In genomic region chr4:40185830-40186664, GRCh38 we compare ENCODE assay signal across 10 cellular contexts. TPM values are rescaled to one million over a fixed set of nuclear protein-coding genes. Genes with fewer than 3 reads are reported as not detected.
DNase-seq lines count a peak whose midpoint lies in the region; ATAC-seq, FAIRE-seq and TF ChIP-seq lines count a peak whose summit lies in the region.
"Had no signal": no experiment of that assay in that cellular context is flagged by ENCODE, and none has a peak within 500 bp of the region (broad histone marks: within the 10 kb centered on the region; RNA-seq: fewer than 3 reads in every experiment).

No MANE protein-coding gene starts in this region.

- DNase-seq in CD4-positive, CD25-positive, alpha-beta regulatory T cell: no peak
- DNase-seq in GM19239 (ENCODE audit: insufficient read length, low spot score) (no peak), HuH-7 (ENCODE audit: low spot score) (no peak), Caco-2 (no peak), D341Med (ENCODE audit: low spot score) (no peak)
- DNase-seq in activated CD4-positive, alpha-beta T cell treated with anti-CD3 and anti-CD28 coated beads for 48 hours: no peak
- DNase-seq: activated T-cell treated with anti-CD3 and anti-CD28 coated beads, Interleukin-2, amount 50 U/mL, for 48 hours; NCI-H187 treated with DMSO at 0.1 percent for 48 hours had no signal

- H3K4me3 ChIP-seq in CD4-positive, CD25-positive, alpha-beta regulatory T cell (ENCODE audit: low read depth, low read length): peak overlapping the region; percentile 1
- no peak overlapping the region for H3K4me3 ChIP-seq in Caco-2 (ENCODE audit: low read depth, low read length)

- H3K9me3 Mint-ChIP-seq in CD4-positive, CD25-positive, alpha-beta regulatory T cell: no peaks in the 10 kb centered on the region
- no peaks in the 10 kb centered on the region for H3K9me3 Mint-ChIP-seq in Caco-2 (ENCODE audit: unreplicated experiment)

- no peaks in the 10 kb centered on the region for H3K9me3 ChIP-seq in CD4-positive, CD25-positive, alpha-beta regulatory T cell (ENCODE audit: control insufficient read depth in 2 of 2, low read length in 2 of 2)
- no peaks in the 10 kb centered on the region for H3K9me3 ChIP-seq in Caco-2

- H3K4me3 Mint-ChIP-seq in CD4-positive, CD25-positive, alpha-beta regulatory T cell: peak overlapping the region in 2 of 4 donors; percentile 5 to 26
- no peak overlapping the region for H3K4me3 Mint-ChIP-seq in Caco-2 (ENCODE audit: unreplicated experiment)

- peaks cover 18 to 60% (median 42%) of the 10 kb centered on the region in 4 donors for H3K4me1 Mint-ChIP-seq in CD4-positive, CD25-positive, alpha-beta regulatory T cell
- peaks cover 7% of the 10 kb centered on the region for H3K4me1 Mint-ChIP-seq in Caco-2 (ENCODE audit: low read depth, unreplicated experiment)

- no peak overlapping the region for H3K27ac ChIP-seq in CD4-positive, CD25-positive, alpha-beta regulatory T cell (ENCODE audit: insufficient read depth, low read length, poor library complexity, severe bottlenecking)

- BruUV-seq in Caco-2 (replicated peaks; lab: Mats Ljungman, UMichigan): no TSS peak

- peak overlapping the region in 1 of 3 donors; percentile 14 for H3K27ac Mint-ChIP-seq in CD4-positive, CD25-positive, alpha-beta regulatory T cell
- no peak overlapping the region for H3K27ac Mint-ChIP-seq in Caco-2 (ENCODE audit: unreplicated experiment)

- no peak for TF ChIP-seq CTCF in Caco-2 (IDR thresholded peaks at IDR 0.05; ENCODE audit: insufficient read depth in 1 of 2, low read depth in 1 of 2, low read length in 1 of 2, severe bottlenecking in 1 of 2, unreplicated experiment in 1 of 2)

- H3K36me3 ChIP-seq in CD4-positive, CD25-positive, alpha-beta regulatory T cell (ENCODE audit: control insufficient read depth, insufficient read depth, low read length): no peaks in the 10 kb centered on the region
- no peaks in the 10 kb centered on the region for H3K36me3 ChIP-seq in Caco-2 (ENCODE audit: control insufficient read depth, insufficient read depth, low read length)

- ATAC-seq in CD4-positive, CD25-positive, alpha-beta regulatory T cell (ENCODE audit: low read depth in 2 of 2): no peak
- peak; percentile 33 for ATAC-seq in HG03442 (IDR thresholded peaks at IDR 0.05; ENCODE audit: unreplicated experiment)
- peak; percentile 50 for ATAC-seq in esophagus mucosa

- POLR2A ChIA-PET in Caco-2 (lab: Charles Lee): no interaction called here

- intact Hi-C loops in Caco-2 (cut with micrococcal nuclease; ENCODE audit: unreplicated experiment): no loop called here

- no peaks in the 10 kb centered on the region for H3K36me3 Mint-ChIP-seq in CD4-positive, CD25-positive, alpha-beta regulatory T cell
- H3K36me3 Mint-ChIP-seq in Caco-2 (ENCODE audit: insufficient read depth, unreplicated experiment): no peaks in the 10 kb centered on the region

- CTCF ChIA-PET in Caco-2 (lab: Charles Lee): no interaction called here

- H3K27me3 ChIP-seq in CD4-positive, CD25-positive, alpha-beta regulatory T cell (ENCODE audit: control insufficient read depth, insufficient read depth, low read length): no peaks in the 10 kb centered on the region
- H3K27me3 ChIP-seq in Caco-2 (replicated peaks; ENCODE audit: control insufficient read depth, insufficient read depth, low read length): no peaks in the 10 kb centered on the region

- H3K27me3 Mint-ChIP-seq in CD4-positive, CD25-positive, alpha-beta regulatory T cell: no peaks in the 10 kb centered on the region
- no peaks in the 10 kb centered on the region for H3K27me3 Mint-ChIP-seq in Caco-2 (ENCODE audit: insufficient read depth, unreplicated experiment)

- H3K4me1 ChIP-seq in CD4-positive, CD25-positive, alpha-beta regulatory T cell (ENCODE audit: control insufficient read depth, insufficient read depth, low read length, poor library complexity, severe bottlenecking): peaks cover 25% of the 10 kb centered on the region
- H3K4me1 ChIP-seq in Caco-2: peaks cover 4% of the 10 kb centered on the region

- FAIRE-seq in GM19239 (lab: Jason Lieb, UNC): peak; percentile 90

RNA-seq across cellular contexts. Expression of gene RHOH, which starts 10.8 kb away (rescaled TPM):
- 645 TPM for total RNA-seq in CD4-positive, CD25-positive, alpha-beta regulatory T cell
- polyA plus RNA-seq in CD4-positive, CD25-positive, alpha-beta regulatory T cell: 100 to 1,000 TPM; 360 to 479 (median 397) TPM
- total RNA-seq in esophagus mucosa (1.2 TPM), Caco-2 (2022) (not detected in 2 replicates)

Comparison
In these comparisons a context has a peak if more than half of its experiments do, and no peak if none do; other contexts are left out.
1. ATAC-seq: peak in HG03442 (single experiment) and esophagus mucosa (single experiment); none in CD4-positive, CD25-positive, alpha-beta regulatory T cell (0 of 2).
2. RNA of gene RHOH, which starts 10.8 kb away (total RNA-seq): 645 TPM in CD4-positive, CD25-positive, alpha-beta regulatory T cell (single experiment); 1.2 TPM in esophagus mucosa (single experiment) and not detected in Caco-2; every median in the first group is over 100 times any median in the second.